ENCODE assay signal across 8 cellular contexts in the genomic region with DNA sequence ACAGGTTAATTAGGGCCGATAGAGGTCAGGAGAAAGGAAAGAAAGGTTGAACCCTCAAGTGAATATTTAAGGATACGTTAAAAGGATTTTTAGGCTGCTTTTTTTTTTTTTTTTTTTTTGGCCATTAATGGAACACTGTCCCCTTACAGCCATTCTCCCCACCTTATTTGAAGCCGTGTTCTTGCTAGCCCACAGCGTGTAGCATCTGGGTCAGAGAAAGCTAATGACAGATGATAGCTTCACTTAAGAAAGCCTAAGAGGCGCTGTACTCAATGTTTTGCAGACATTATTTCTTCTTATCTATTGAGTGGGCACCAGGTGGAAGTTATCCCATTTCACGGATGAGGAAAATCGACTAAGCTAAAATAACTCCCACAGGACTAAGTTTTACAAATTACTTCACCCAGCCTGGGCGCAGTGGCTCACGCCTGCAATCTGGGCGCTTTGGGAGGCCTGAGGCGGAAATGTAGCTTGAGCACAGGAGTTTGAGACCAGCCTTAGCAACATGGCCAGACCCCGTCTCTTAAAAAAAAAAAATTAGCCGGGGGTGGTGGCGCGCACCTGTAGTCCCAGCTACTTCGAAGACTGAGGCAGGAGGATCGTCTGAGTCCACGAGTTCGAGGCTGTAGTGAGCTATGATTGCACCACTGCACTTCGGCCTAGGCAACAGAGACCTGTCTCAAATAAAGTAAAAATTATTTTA. TPM values are rescaled to one million over a fixed set of nuclear protein-coding genes. Genes with fewer than 3 reads are reported as not detected.
DNase-seq lines count a peak whose midpoint lies in the region; ATAC-seq and TF ChIP-seq lines count a peak whose summit lies in the region.

No MANE protein-coding gene starts in this region.

- ATAC-seq in GM21526 (IDR thresholded peaks at IDR 0.05; ENCODE audit: low FRiP score, unreplicated experiment): no peak
- ATAC-seq in GM21619 (IDR thresholded peaks at IDR 0.05; ENCODE audit: unreplicated experiment): no peak

- peak overlapping the region; percentile 99 for H3K27ac ChIP-seq in fibroblast of lung (ENCODE audit: insufficient read depth, low read length)
- peak overlapping the region; percentile 95 for H3K27ac ChIP-seq in skeletal muscle tissue (ENCODE audit: low read depth, low read length)

- H3K4me3 ChIP-seq in fibroblast of lung (replicated peaks in 1 of 4; ENCODE audit: control extremely low read depth in 1 of 4, insufficient read depth in 1 of 4, low read depth in 3 of 4, low read length in 4 of 4) (peak overlapping the region; percentile 64 to 77 (median 67)), skeletal muscle tissue (ENCODE audit: low read length in 3 of 3) (peak overlapping the region; percentile 76 to 90 (median 88))

- DNase-seq in DMS53 (lab: John Stamatoyannopoulos, UW): peak; percentile 50
- DNase-seq in DMS53 treated with DMSO at 0.1 percent for 48 hours (lab: John Stamatoyannopoulos, UW; ENCODE audit: unreplicated experiment): no peak
- DNase-seq in SK-MEL-5 (ENCODE audit: low read depth, low spot score): peak; percentile 3
- no peak for DNase-seq in fibroblast of lung (ENCODE audit: low read depth in 2 of 2)
- no peak for DNase-seq in nucleus accumbens (lab: John Stamatoyannopoulos, UW)

- in situ Hi-C loops in SK-MEL-5 (cut with HindIII; ENCODE audit: low pct_unique_long_range_greater_than_20kb, low sequenced_read_pairs): no loop called here

- H4K20me1 ChIP-seq in fibroblast of lung (ENCODE audit: control insufficient read depth, extremely low read depth, insufficient read depth, low read length): no peaks in the 10 kb centered on the region

- peak overlapping the region; percentile 98 for H3K4me2 ChIP-seq in fibroblast of lung (ENCODE audit: extremely low read depth, insufficient read depth, low read length)

- H3K4me1 ChIP-seq in fibroblast of lung (ENCODE audit: control insufficient read depth, extremely low read depth, insufficient read depth, low read length) (peaks cover 4% of the 10 kb centered on the region), skeletal muscle tissue (ENCODE audit: control insufficient read depth in 3 of 3, insufficient read depth in 3 of 3, low read length in 3 of 3) (peaks cover 7 to 10% (median 10%) of the 10 kb centered on the region in 3 donors)

- no peaks in the 10 kb centered on the region for H3K36me3 ChIP-seq in fibroblast of lung (ENCODE audit: control insufficient read depth, insufficient read depth, low read length)
- peaks cover 2 to 9% (median 2%) of the 10 kb centered on the region in 3 donors for H3K36me3 ChIP-seq in skeletal muscle tissue (ENCODE audit: control insufficient read depth in 3 of 3, insufficient read depth in 3 of 3, low read length in 3 of 3)

- H3K27me3 ChIP-seq in fibroblast of lung (ENCODE audit: control insufficient read depth, insufficient read depth, low read length) (no peaks in the 10 kb centered on the region), skeletal muscle tissue (ENCODE audit: control insufficient read depth in 3 of 3, insufficient read depth in 3 of 3, low read length in 3 of 3) (no peaks in the 10 kb centered on the region)

- TF ChIP-seq CTCF in fibroblast of lung (conservative IDR thresholded peaks at IDR 0.05 in 1 of 2, IDR thresholded peaks at IDR 0.05 in 1 of 2; ENCODE audit: low read depth in 1 of 2, low read length in 2 of 2): no peak

- H3K9me3 ChIP-seq in fibroblast of lung (ENCODE audit: control insufficient read depth, insufficient read depth, low read depth, low read length): no peaks in the 10 kb centered on the region
- no peaks in the 10 kb centered on the region for H3K9me3 ChIP-seq in skeletal muscle tissue (ENCODE audit: control insufficient read depth in 3 of 3, low read length in 3 of 3)

- H3K79me2 ChIP-seq in fibroblast of lung (ENCODE audit: control insufficient read depth, insufficient read depth, low read length): peaks cover 9% of the 10 kb centered on the region

- peak overlapping the region; percentile 99 for H2AFZ ChIP-seq in fibroblast of lung (ENCODE audit: low read length)

- H3K9ac ChIP-seq in fibroblast of lung (ENCODE audit: insufficient read depth, low read length) (no peak overlapping the region), skeletal muscle tissue (ENCODE audit: low read depth in 1 of 3, low read length in 3 of 3) (peak overlapping the region; percentile 85 to 93 (median 88))

RNA-seq across cellular contexts. Expression of gene PHTF1, which starts 1.0 kb away (rescaled TPM):
- 15.9 and 19.3 TPM in 2 replicates for total RNA-seq in SK-MEL-5 (2014; rRNA removed; shearing (Covaris generic))
- 14.7 and 24.9 TPM in 2 replicates for polyA plus RNA-seq in SK-MEL-5 (2015; cell fraction: cytosol; rRNA removed)
- polyA plus RNA-seq in SK-MEL-5 (2015; cell fraction: nucleus; rRNA removed): 11.7 and 13.8 TPM in 2 replicates
- total RNA-seq in fibroblast of lung (33.4 and 36.3 TPM in 2 replicates), skeletal muscle tissue (10.4 TPM)
- 15.4 and 16.9 TPM in 2 replicates for polyA plus RNA-seq in fibroblast of lung
- polyA plus RNA-seq in fibroblast of lung (2012): 18.1 and 20.1 TPM in 2 replicates
- polyA minus RNA-seq in fibroblast of lung (ENCODE audit: low replicate concordance): 4.7 and 7.0 TPM in 2 replicates

RNA-seq across cellular contexts. Expression of gene RSBN1, which starts 52.0 kb away (rescaled TPM):
- total RNA-seq in SK-MEL-5 (2014; rRNA removed; shearing (Covaris generic)): 5.9 and 7.6 TPM in 2 replicates
- 4.2 and 5.1 TPM in 2 replicates for polyA plus RNA-seq in SK-MEL-5 (2015; cell fraction: cytosol; rRNA removed)
- polyA plus RNA-seq in SK-MEL-5 (2015; cell fraction: nucleus; rRNA removed): 7.3 and 17.3 TPM in 2 replicates
- total RNA-seq in fibroblast of lung (8.7 and 9.4 TPM in 2 replicates), skeletal muscle tissue (14.1 TPM)
- 6.4 and 10.2 TPM in 2 replicates for polyA plus RNA-seq in fibroblast of lung
- polyA plus RNA-seq in fibroblast of lung (2012): 4.2 and 4.8 TPM in 2 replicates
- polyA minus RNA-seq in fibroblast of lung (ENCODE audit: low replicate concordance): 1.4 and 4.0 TPM in 2 replicates

Comparison
In these comparisons a context has a peak if more than half of its experiments do, and no peak if none do; other contexts are left out.
1. DNase-seq: peak in DMS53 (single experiment) and SK-MEL-5 (single experiment); none in DMS53 treated with DMSO at 0.1 percent for 48 hours (single experiment), fibroblast of lung (0 of 2) and nucleus accumbens (0 of 56).